9 cellular contexts compared by ENCODE assay signal in the genomic region with DNA sequence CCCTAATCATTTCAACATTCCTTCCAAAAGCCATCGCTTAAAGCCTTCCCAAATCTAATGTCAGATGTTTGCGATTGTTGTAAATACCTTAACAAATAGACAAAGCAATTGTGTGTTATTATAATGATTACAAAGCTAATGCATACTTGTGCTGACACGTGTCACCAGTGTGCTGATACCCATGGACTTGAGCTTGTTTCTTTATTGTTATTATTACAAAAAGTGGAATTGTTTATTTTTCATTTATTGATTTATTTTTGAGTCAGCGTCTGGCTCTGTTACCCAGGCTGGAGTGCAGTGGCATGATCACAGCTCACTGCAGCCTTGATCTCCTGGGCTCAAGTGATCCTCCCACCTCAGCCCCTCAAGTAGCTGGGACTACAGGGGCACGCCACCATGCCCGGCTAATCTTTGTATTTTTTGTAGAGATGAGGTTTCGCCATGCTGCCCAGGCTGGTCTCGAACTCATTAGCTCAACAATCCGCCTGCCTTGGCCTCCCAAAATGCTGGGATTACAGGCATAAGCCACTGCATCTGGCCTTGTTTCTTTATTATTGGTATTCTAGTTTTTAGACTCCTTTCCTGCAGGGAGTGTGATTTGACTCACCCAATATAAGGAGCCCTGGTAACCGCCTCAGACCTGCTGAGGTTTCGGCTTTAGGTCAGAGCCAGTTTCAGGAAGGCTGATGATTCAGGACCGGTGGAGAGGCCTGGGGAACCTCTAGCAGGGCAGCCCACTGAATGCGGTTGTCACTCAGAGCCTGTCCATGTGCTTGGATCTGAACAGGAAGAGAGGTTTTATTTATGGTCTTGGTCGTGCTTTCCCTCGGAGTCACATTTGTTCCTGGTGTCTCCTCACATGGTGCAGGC. TPM values are rescaled to one million over a fixed set of nuclear protein-coding genes. Genes with fewer than 3 reads are reported as not detected.
A peak's percentile ranks its signal among the peaks of the same experiment; 100 is the strongest.
DNase-seq lines count a peak whose midpoint lies in the region; ATAC-seq, FAIRE-seq and TF ChIP-seq lines count a peak whose summit lies in the region.
"Had no signal": no experiment of that assay in that cellular context is flagged by ENCODE, and none has a peak within 500 bp of the region (broad histone marks: within the 10 kb centered on the region; RNA-seq: fewer than 3 reads in every experiment).

No MANE protein-coding gene starts in this region.

- FAIRE-seq in H1 (lab: Jason Lieb, UNC): no peak
- no peak for FAIRE-seq in pancreas (lab: Jason Lieb, UNC)

- H3K4me1 ChIP-seq in H1 (replicated peaks in 1 of 4; ENCODE audit: control insufficient read depth in 3 of 4, insufficient read depth in 4 of 4, low read length in 3 of 4) (peaks cover 0 to 9% (median 3%) of the 10 kb centered on the region in 4 experiments; a peak in 3 of 7 replicates), pancreas (peaks cover 4 to 21% (median 12%) of the 10 kb centered on the region in 3 donors)

- H3K9ac ChIP-seq in H1 (replicated peaks in 1 of 4; ENCODE audit: extremely low read depth in 1 of 4, low read depth in 3 of 4, low read length in 3 of 4): no peak overlapping the region; a peak in 1 of 7 replicates

- intact Hi-C loops in pancreas (cut with DNase I): no loop called here

- peaks cover 0 to 2% of the 10 kb centered on the region in 2 experiments; a peak in 1 of 4 replicates for H3K79me2 ChIP-seq in H1 (ENCODE audit: control insufficient read depth in 1 of 2, insufficient read depth in 2 of 2, low read length in 2 of 2)

- no peak overlapping the region for H3K14ac ChIP-seq in H1 (ENCODE audit: insufficient read length)

- H3K4me2 ChIP-seq in H1 (ENCODE audit: insufficient read depth in 1 of 2, low read depth in 2 of 2, low read length in 2 of 2): no peak overlapping the region

- WGBS in H1 (ENCODE audit: extremely low coverage in 1 of 2, insufficient coverage in 1 of 2, insufficient read length in 1 of 2, insufficient replicate concordance in 2 of 2, low coverage in 1 of 2, low lambda C conversion rate in 2 of 2, missing lambda C conversion rate in 1 of 2), 2 experiments: 91 to 100% methylated on average over 1 to 15 of the region's 15 CpGs
- WGBS in pancreas, 2 donors: 74 to 77% methylated on average over 15 of the region's 15 CpGs

- no peak overlapping the region for H2BK20ac ChIP-seq in H1 (ENCODE audit: low read length)

- H2BK12ac ChIP-seq in H1 (ENCODE audit: low read depth, low read length): no peak overlapping the region

- no peak overlapping the region for H4K91ac ChIP-seq in H1 (replicated peaks; ENCODE audit: insufficient read length, low read length)

- H3K27ac ChIP-seq in H1 (ENCODE audit: low read depth, low read length) (no peak overlapping the region), pancreas (peak overlapping the region in 1 of 4 donors; percentile 16)

- no peak for TF ChIP-seq POLR2A in H1 (IDR thresholded peaks at IDR 0.05; ENCODE audit: control extremely low read depth in 1 of 2, low read depth in 2 of 2, low read length in 2 of 2)

- H3K4ac ChIP-seq in H1 (replicated peaks; ENCODE audit: insufficient read length, low read depth, low read length): no peak overlapping the region

- H3K23ac ChIP-seq in H1 (ENCODE audit: insufficient read length): no peak overlapping the region

- H4K20me1 ChIP-seq in H1 (replicated peaks in 1 of 2; ENCODE audit: control insufficient read depth in 1 of 2, insufficient read depth in 2 of 2, low read length in 2 of 2): no peaks in the 10 kb centered on the region

- DNase-seq in stimulated activated naive CD4-positive, alpha-beta T cell treated with Interleukin-2 at 50 U/mL for 16 hours (lab: John Stamatoyannopoulos, UW): peak; percentile 39
- no peak for DNase-seq in stimulated activated naive CD4-positive, alpha-beta T cell (lab: John Stamatoyannopoulos, UW)
- DNase-seq in H1 (ENCODE audit: low read depth in 1 of 2, low spot score in 2 of 2) (no peak), NCI-H526 treated with DMSO at 0.1 percent for 48 hours (lab: John Stamatoyannopoulos, UW) (no peak), DMS153 (lab: John Stamatoyannopoulos, UW) (no peak), pancreas (no peak)
- DNase-seq: CD4-positive, alpha-beta memory T cell had no signal

- no peak overlapping the region for H2BK120ac ChIP-seq in H1 (replicated peaks; ENCODE audit: low read depth, low read length)

- peaks cover 6% of the 10 kb centered on the region; the same call in 1 of the 2 replicates for H3K23me2 ChIP-seq in H1 (ENCODE audit: low read depth, low read length)

- H3K56ac ChIP-seq in H1 (replicated peaks; ENCODE audit: insufficient read length, low read depth, low read length): no peak overlapping the region

- H2AK5ac ChIP-seq in H1 (ENCODE audit: low read depth, low read length): no peak overlapping the region

- no peak overlapping the region for H4K8ac ChIP-seq in H1 (ENCODE audit: extremely low read depth, insufficient read depth, low read length)

- no peak for TF ChIP-seq EP300 in H1 (IDR thresholded peaks at IDR 0.05; ENCODE audit: borderline replicate concordance in 1 of 2, low read depth in 2 of 2, low read length in 2 of 2)

- no peak overlapping the region for H4K5ac ChIP-seq in H1 (ENCODE audit: insufficient read length, low read depth, low read length)

- H3K27me3 ChIP-seq in H1 (replicated peaks in 1 of 4; ENCODE audit: control insufficient read depth in 3 of 4, extremely low read depth in 1 of 4, insufficient read depth in 3 of 4, low read length in 3 of 4) (0 out of 7 replicates have a peak, but pooled peaks cover 0 to 3% (median 0%) of the 10 kb centered on the region in 4 experiments), pancreas (no peaks in the 10 kb centered on the region)

- ATAC-seq in HG03571 (IDR thresholded peaks at IDR 0.05; ENCODE audit: unreplicated experiment) (peak; percentile 69), pancreas (no peak), GM21381 (IDR thresholded peaks at IDR 0.05; ENCODE audit: unreplicated experiment) (no peak)

- POLR2A ChIA-PET in H1 (lab: Charles Lee; ENCODE audit: partially characterized antibody): interaction anchor here (1.0 to 1.3 kb wide), 2 partner anchors 11 to 16 kb away, joined by 4 to 5 read pairs; no protein-coding TSS in a partner anchor

- TF ChIP-seq RAD21 in H1 (IDR thresholded peaks at IDR 0.05 in 1 of 2, conservative IDR thresholded peaks at IDR 0.05 in 1 of 2; ENCODE audit: low read depth in 2 of 2, low read length in 2 of 2): no peak

- TF ChIP-seq CTCF in H1 (IDR thresholded peaks at IDR 0.05; ENCODE audit: control extremely low read depth in 1 of 3, insufficient read depth in 1 of 3, low read depth in 1 of 3, low read length in 3 of 3) (no peak), pancreas (IDR thresholded peaks at IDR 0.05) (no peak)

- H2BK15ac ChIP-seq in H1 (ENCODE audit: low read length): no peak overlapping the region

- H2BK5ac ChIP-seq in H1 (ENCODE audit: low read depth, low read length): no peak overlapping the region

- no peaks in the 10 kb centered on the region for H3K79me1 ChIP-seq in H1 (ENCODE audit: low read depth, low read length)

- H3K9me3 ChIP-seq in H1 (ENCODE audit: insufficient read depth in 2 of 2, low read depth in 1 of 2, low read length in 1 of 2) (no peaks in the 10 kb centered on the region), pancreas (no peaks in the 10 kb centered on the region)

- peak overlapping the region; percentile 48 for H3K18ac ChIP-seq in H1 (ENCODE audit: extremely low read depth, low read length)

- CTCF ChIA-PET in H1 (lab: Charles Lee; ENCODE audit: partially characterized antibody): interaction anchor here (0.5 to 4.1 kb wide), 24 partner anchors 10 to 575 kb away, joined by 3 to 32 read pairs (median 5); partner anchors contain the start of gene FBXO27

- no peak overlapping the region for H2AFZ ChIP-seq in H1 (ENCODE audit: low read length)

- H3K36me3 ChIP-seq in H1 (ENCODE audit: control insufficient read depth in 2 of 4, insufficient read depth in 4 of 4, low read length in 3 of 4) (no peaks in the 10 kb centered on the region), pancreas (no peaks in the 10 kb centered on the region)

- H3K4me3 ChIP-seq in H1 (ENCODE audit: extremely low read depth in 1 of 4, insufficient read depth in 2 of 4, low read depth in 3 of 4, low read length in 4 of 4): no peak overlapping the region
- no peak overlapping the region for H3K4me3 ChIP-seq in pancreas

RNA-seq across cellular contexts. Expression of gene FBXO17, which starts 2.1 kb away (rescaled TPM):
- total RNA-seq in H1 (2021; fragmentation: NEBNext Ultra II Directional; extraction: Animal tissue kit (Norgen Biotek cat#: 25700)): 14.5 and 15.3 TPM in 2 replicates
- polyA plus RNA-seq in H1 (2011; rRNA removed) (11.7 and 19.9 TPM in 2 replicates), pancreas (10 to 100 TPM; 11.8 to 13.8 TPM)
- 16.3 TPM for polyA plus RNA-seq in H1 (2011; cell fraction: cytosol; rRNA removed)
- 30.1 TPM for polyA plus RNA-seq in H1 (2011; cell fraction: nucleus; rRNA removed)
- polyA plus RNA-seq in H1 (2012, experiment 1 of 2): 17.3 to 21.5 TPM (median 19.9 TPM) in 4 replicates
- 15.3 TPM for polyA plus RNA-seq in H1 (2012, experiment 2 of 2)
- polyA plus RNA-seq in H1 (2013, experiment 1 of 2): 15.8 TPM
- 14.9 TPM for polyA plus RNA-seq in H1 (2013, experiment 2 of 2)
- 3.7 and 7.2 TPM in 2 replicates for polyA minus RNA-seq in H1 (2011; rRNA and poly(A)+ RNA removed)
- 7.4 TPM for polyA minus RNA-seq in H1 (2011; cell fraction: cytosol; rRNA and poly(A)+ RNA removed)
- polyA minus RNA-seq in H1 (2011; cell fraction: nucleus; rRNA and poly(A)+ RNA removed): 14.4 TPM
- 10 to 100 TPM in 1 of 6 donors, 1 to 10 TPM in 5; 5.8 to 10.1 (median 7.4) TPM for total RNA-seq in pancreas
- total RNA-seq: CD4-positive, alpha-beta memory T cell had no signal
- polyA plus RNA-seq: CD4-positive, alpha-beta memory T cell had no signal

RNA-seq across cellular contexts. Expression of gene MRPS12, which starts 46.9 kb away (rescaled TPM):
- total RNA-seq in H1 (2021; fragmentation: NEBNext Ultra II Directional; extraction: Animal tissue kit (Norgen Biotek cat#: 25700)): 79.0 and 87.6 TPM in 2 replicates
- 175 and 190 TPM in 2 replicates for polyA plus RNA-seq in H1 (2011; rRNA removed)
- polyA plus RNA-seq in H1 (2011; cell fraction: cytosol; rRNA removed): 101 TPM
- 91.2 TPM for polyA plus RNA-seq in H1 (2011; cell fraction: nucleus; rRNA removed)
- 52.6 to 78.0 TPM (median 73.3 TPM) in 4 replicates for polyA plus RNA-seq in H1 (2012, experiment 1 of 2)
- 115 TPM for polyA plus RNA-seq in H1 (2012, experiment 2 of 2)
- 73.9 TPM for polyA plus RNA-seq in H1 (2013, experiment 1 of 2)
- polyA plus RNA-seq in H1 (2013, experiment 2 of 2): 75.5 TPM
- 23.0 and 28.4 TPM in 2 replicates for polyA minus RNA-seq in H1 (2011; rRNA and poly(A)+ RNA removed)
- polyA minus RNA-seq in H1 (2011; cell fraction: cytosol; rRNA and poly(A)+ RNA removed): 34.9 TPM
- polyA minus RNA-seq in H1 (2011; cell fraction: nucleus; rRNA and poly(A)+ RNA removed): 28.9 TPM
- 10 to 100 TPM in 5 of 6 donors, 1 to 10 TPM in 1; 9.8 to 17.5 (median 14.0) TPM for total RNA-seq in pancreas
- 10 to 100 TPM; 13.8 to 19.5 TPM for polyA plus RNA-seq in pancreas

RNA-seq across cellular contexts. Expression of gene SARS2, which starts 47.1 kb away (rescaled TPM):
- 59.2 and 68.0 TPM in 2 replicates for total RNA-seq in H1 (2021; fragmentation: NEBNext Ultra II Directional; extraction: Animal tissue kit (Norgen Biotek cat#: 25700))
- polyA plus RNA-seq in H1 (2011; rRNA removed) (102 and 139 TPM in 2 replicates), pancreas (10 to 100 TPM; 73.2 to 80.6 TPM)
- polyA plus RNA-seq in H1 (2011; cell fraction: cytosol; rRNA removed): 87.4 TPM
- polyA plus RNA-seq in H1 (2011; cell fraction: nucleus; rRNA removed): 373 TPM
- 61.5 to 84.0 TPM (median 80.1 TPM) in 4 replicates for polyA plus RNA-seq in H1 (2012, experiment 1 of 2)
- 78.5 TPM for polyA plus RNA-seq in H1 (2012, experiment 2 of 2)
- 44.1 TPM for polyA plus RNA-seq in H1 (2013, experiment 1 of 2)
- 41.8 TPM for polyA plus RNA-seq in H1 (2013, experiment 2 of 2)
- polyA minus RNA-seq in H1 (2011; rRNA and poly(A)+ RNA removed): 34.8 and 44.3 TPM in 2 replicates
- polyA minus RNA-seq in H1 (2011; cell fraction: cytosol; rRNA and poly(A)+ RNA removed): 51.3 TPM
- 74.3 TPM for polyA minus RNA-seq in H1 (2011; cell fraction: nucleus; rRNA and poly(A)+ RNA removed)
- total RNA-seq in pancreas: 10 to 100 TPM in 5 of 6 donors, 1 to 10 TPM in 1; 8.8 to 21.8 (median 14.0) TPM

RNA-seq across cellular contexts. Expression of gene FBXO27, which starts 54.7 kb away (rescaled TPM):
- 18.8 and 25.5 TPM in 2 replicates for total RNA-seq in H1 (2021; fragmentation: NEBNext Ultra II Directional; extraction: Animal tissue kit (Norgen Biotek cat#: 25700))
- polyA plus RNA-seq in H1 (2011; rRNA removed): 10.9 and 16.8 TPM in 2 replicates
- polyA plus RNA-seq in H1 (2011; cell fraction: cytosol; rRNA removed): 21.3 TPM
- polyA plus RNA-seq in H1 (2011; cell fraction: nucleus; rRNA removed): 28.0 TPM
- 11.1 to 24.3 TPM (median 18.8 TPM) in 4 replicates for polyA plus RNA-seq in H1 (2012, experiment 1 of 2)
- polyA plus RNA-seq in H1 (2012, experiment 2 of 2): 12.8 TPM
- 13.2 TPM for polyA plus RNA-seq in H1 (2013, experiment 1 of 2)
- 13.1 TPM for polyA plus RNA-seq in H1 (2013, experiment 2 of 2)
- 29.2 and 45.6 TPM in 2 replicates for polyA minus RNA-seq in H1 (2011; rRNA and poly(A)+ RNA removed)
- polyA minus RNA-seq in H1 (2011; cell fraction: cytosol; rRNA and poly(A)+ RNA removed): 21.2 TPM
- polyA minus RNA-seq in H1 (2011; cell fraction: nucleus; rRNA and poly(A)+ RNA removed): 36.3 TPM
- total RNA-seq in pancreas: 1 to 10 TPM; 2.2 to 5.5 (median 4.3) TPM
- polyA plus RNA-seq in pancreas: 1 to 10 TPM; 1.0 to 2.6 TPM
